20 cellular contexts compared by ENCODE assay signal in the genomic region with DNA sequence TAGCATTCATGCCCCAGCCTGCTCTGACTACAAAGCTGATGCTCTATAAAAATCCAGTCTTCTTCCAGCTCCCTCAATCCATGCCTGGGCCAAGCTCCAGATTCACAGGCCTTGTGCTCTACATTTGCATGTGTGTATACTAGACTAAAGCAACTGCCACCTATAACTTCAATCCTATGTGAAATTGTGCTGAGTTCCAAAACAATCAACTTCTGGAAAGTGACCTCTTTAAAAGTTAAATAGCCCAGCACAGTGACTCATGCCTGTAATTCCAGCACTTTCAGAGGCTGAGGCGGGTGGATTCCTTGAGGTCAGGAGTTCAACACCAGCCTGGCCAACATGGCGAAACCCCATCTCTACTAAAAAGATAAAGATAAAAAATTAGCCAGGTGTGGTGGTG.
"Had no signal": no experiment of that assay in that cellular context is flagged by ENCODE, and none has a peak within 500 bp of the region (broad histone marks: within the 10 kb centered on the region; RNA-seq: fewer than 3 reads in every experiment).

No MANE protein-coding gene starts in this region.

- H3K4me1 ChIP-seq: ascending aorta, lower lobe of right lung, stomach, suprapubic skin, transverse colon, uterus had no signal

- H3K4me3 ChIP-seq: ascending aorta, cardiac muscle cell, lower lobe of right lung, smooth muscle cell, stomach, suprapubic skin, transverse colon, uterus had no signal

- ATAC-seq: activated CD8-positive, alpha-beta T cell treated with anti-CD3 and anti-CD28 coated beads for 36 hours; left lobe of liver; lower lobe of right lung; sciatic nerve; stimulated activated memory B cell treated with anti-CD40 and anti-IgM and Interleukin-4, amounts not matched to agents 10 μg/mL and 1 μg/mL and 100 μg/mL, for 72 hours had no signal

- H3K36me3 ChIP-seq: ascending aorta, cardiac muscle cell, lower lobe of right lung, stomach, suprapubic skin, transverse colon, uterus had no signal

- H3K9me3 ChIP-seq: ascending aorta, lower lobe of right lung, suprapubic skin, transverse colon, uterus had no signal

- H3K4me2 ChIP-seq: smooth muscle cell had no signal

- H3K27ac ChIP-seq: ascending aorta, cardiac muscle cell, lower lobe of right lung, stomach, suprapubic skin, transverse colon, uterus, VCaP had no signal

- DNase-seq: activated CD4-positive, alpha-beta T cell treated with anti-CD3 and anti-CD28 coated beads, Interleukin-2, amount 10 ng/mL, durations not matched to agents 7 days and 5 days; activated CD4-positive, CD25-positive, alpha-beta regulatory T cell treated with anti-CD3 and anti-CD28 coated beads, Interleukin-2, amount 50 U/mL, for 72 hours; activated CD8-positive, alpha-beta T cell treated with anti-CD3 and anti-CD28 coated beads for 36 hours; activated gamma-delta T cell; effector CD8-positive, alpha-beta T cell; lower lobe of right lung; naive B cell; occipital lobe; stimulated activated CD4-positive, alpha-beta T cell treated with anti-CD3 and anti-CD28 coated beads, Interleukin-15, amount 100 ng/mL, for 24 hours; stomach; transverse colon; uterus had no signal

- H3K27me3 ChIP-seq: ascending aorta, cardiac muscle cell, stomach, transverse colon, uterus had no signal
